In genomic region chr14:26163761-26164160, GRCh38 we compare ENCODE assay signal across 9 cellular contexts.
DNase-seq lines count a peak whose midpoint lies in the region; ATAC-seq, FAIRE-seq and TF ChIP-seq lines count a peak whose summit lies in the region.
"Had no signal": no experiment of that assay in that cellular context is flagged by ENCODE, and none has a peak within 500 bp of the region (broad histone marks: within the 10 kb centered on the region; RNA-seq: fewer than 3 reads in every experiment).

No MANE protein-coding gene starts in this region.

- TF ChIP-seq EP300 in A549 (IDR thresholded peaks at IDR 0.05), result no peak
- no peak for TF ChIP-seq EP300 in Ishikawa (IDR thresholded peaks at IDR 0.05; ENCODE audit: borderline replicate concordance)

- CTCF ChIA-PET in A549 (lab: Yijun Ruan, JAX), result interaction anchor here (1.1 to 1.6 kb wide), 4 partner anchors 11 to 92 kb away, joined by 3 to 5 read pairs (median 4); no protein-coding TSS in a partner anchor

- peak in 1 of 2 experiments; percentile 70; a peak in 3 of 6 replicates for ATAC-seq in A549
- ATAC-seq in RWPE2 (ENCODE audit: low read depth), result peak; percentile 85
- ATAC-seq in GM19351 (IDR thresholded peaks at IDR 0.05; ENCODE audit: unreplicated experiment), result no peak

- TF ChIP-seq CTCF in A549 (IDR thresholded peaks at IDR 0.05), result no peak; the same call in 2 of the 3 replicates
- TF ChIP-seq CTCF in RWPE2 (IDR thresholded peaks at IDR 0.05; ENCODE audit: poor library complexity, severe bottlenecking), result peak; percentile 55
- peak; percentile 30 for TF ChIP-seq CTCF in glutamatergic neuron (IDR thresholded peaks at IDR 0.05; ENCODE audit: partially characterized antibody, unreplicated experiment)

- POLR2A ChIA-PET in A549 (lab: Yijun Ruan, JAX), result no interaction called here

- H3K27me3 Mint-ChIP-seq in glutamatergic neuron (ENCODE audit: unreplicated experiment), result peaks cover 2% of the 10 kb centered on the region

- peaks cover 3% of the 10 kb centered on the region for H3K27me3 ChIP-seq in RWPE2 (ENCODE audit: insufficient read depth, poor library complexity, severe bottlenecking)

- no peak for FAIRE-seq in A549 (lab: Jason Lieb, UNC)
- FAIRE-seq in urothelium cell line (lab: Jason Lieb, UNC), result no peak
- FAIRE-seq: endometrium had no signal

- no peaks in the 10 kb centered on the region for H3K9me3 Mint-ChIP-seq in glutamatergic neuron (ENCODE audit: unreplicated experiment)

- H3K36me3 Mint-ChIP-seq in glutamatergic neuron (ENCODE audit: unreplicated experiment), result no peaks in the 10 kb centered on the region

- no peak overlapping the region for H3K27ac Mint-ChIP-seq in glutamatergic neuron (ENCODE audit: unreplicated experiment)

- H3K4me2 ChIP-seq in A549, result no peak overlapping the region

- TF ChIP-seq RAD21 in A549 (conservative IDR thresholded peaks at IDR 0.05 in 1 of 2, IDR thresholded peaks at IDR 0.05 in 1 of 2), result peak; percentile 14 to 23; a peak in 1 of 5 replicates
- TF ChIP-seq RAD21 in Ishikawa (IDR thresholded peaks at IDR 0.05; ENCODE audit: low read depth), result peak; percentile 70

- H3K4me1 ChIP-seq in A549, result no peaks in the 10 kb centered on the region
- H3K4me1 ChIP-seq in RWPE2 (ENCODE audit: insufficient read depth, poor library complexity, severe bottlenecking), result no peaks in the 10 kb centered on the region

- H3K4me3 ChIP-seq in A549 (no peak overlapping the region), RWPE2 (ENCODE audit: severe bottlenecking) (no peak overlapping the region)

- 85% methylated on average over 1 of the region's 1 CpG for WGBS in A549 (ENCODE audit: missing lambda C conversion rate)

- DNase-seq in A549 (ENCODE audit: low read depth in 1 of 2, low spot score in 1 of 2) (peak in 1 of 2 experiments; percentile 28), RWPE2 (ENCODE audit: low spot score) (no peak), glutamatergic neuron (no peak), HPDE6-E6E7 (ENCODE audit: extremely low spot score) (no peak), EL (no peak), urothelium cell line (ENCODE audit: low spot score) (no peak)

- H3K4me1 Mint-ChIP-seq in glutamatergic neuron (ENCODE audit: low read depth, unreplicated experiment), result no peaks in the 10 kb centered on the region

- no peaks in the 10 kb centered on the region for H3K36me3 ChIP-seq in RWPE2 (ENCODE audit: low read depth)

- H3K27ac ChIP-seq in A549, result no peak overlapping the region
- H3K27ac ChIP-seq in RWPE2 (ENCODE audit: poor library complexity, severe bottlenecking), result no peak overlapping the region

- TF ChIP-seq POLR2A in A549 (IDR thresholded peaks at IDR 0.05; ENCODE audit: low read length), result no peak

- H3K9me3 ChIP-seq in A549, result no peaks in the 10 kb centered on the region
- H3K9me3 ChIP-seq in RWPE2 (ENCODE audit: severe bottlenecking), result no peaks in the 10 kb centered on the region

- H3K4me3 Mint-ChIP-seq in glutamatergic neuron (ENCODE audit: unreplicated experiment), result no peak overlapping the region

TF ChIP-seq in A549, 52 proteins besides CTCF, POLR2A, EP300 and RAD21:
- TF ChIP-seq JUN (IDR thresholded peaks at IDR 0.05) (no peak), SMC3 (IDR thresholded peaks at IDR 0.05) (0 out of 3 replicates have a peak, but pooled peaks have one; percentile 21)
TF ChIP-seq in A549: peak in this region for 1.

TF ChIP-seq in Ishikawa, 13 proteins besides CTCF, POLR2A, EP300 and RAD21:
- TF ChIP-seq TEAD4 (IDR thresholded peaks at IDR 0.05), result no peak
- no peak for TF ChIP-seq USF1 (IDR thresholded peaks at IDR 0.05)
- TF ChIP-seq MAX (IDR thresholded peaks at IDR 0.05), result no peak
